8 cellular contexts compared by ENCODE assay signal in the genomic region with DNA sequence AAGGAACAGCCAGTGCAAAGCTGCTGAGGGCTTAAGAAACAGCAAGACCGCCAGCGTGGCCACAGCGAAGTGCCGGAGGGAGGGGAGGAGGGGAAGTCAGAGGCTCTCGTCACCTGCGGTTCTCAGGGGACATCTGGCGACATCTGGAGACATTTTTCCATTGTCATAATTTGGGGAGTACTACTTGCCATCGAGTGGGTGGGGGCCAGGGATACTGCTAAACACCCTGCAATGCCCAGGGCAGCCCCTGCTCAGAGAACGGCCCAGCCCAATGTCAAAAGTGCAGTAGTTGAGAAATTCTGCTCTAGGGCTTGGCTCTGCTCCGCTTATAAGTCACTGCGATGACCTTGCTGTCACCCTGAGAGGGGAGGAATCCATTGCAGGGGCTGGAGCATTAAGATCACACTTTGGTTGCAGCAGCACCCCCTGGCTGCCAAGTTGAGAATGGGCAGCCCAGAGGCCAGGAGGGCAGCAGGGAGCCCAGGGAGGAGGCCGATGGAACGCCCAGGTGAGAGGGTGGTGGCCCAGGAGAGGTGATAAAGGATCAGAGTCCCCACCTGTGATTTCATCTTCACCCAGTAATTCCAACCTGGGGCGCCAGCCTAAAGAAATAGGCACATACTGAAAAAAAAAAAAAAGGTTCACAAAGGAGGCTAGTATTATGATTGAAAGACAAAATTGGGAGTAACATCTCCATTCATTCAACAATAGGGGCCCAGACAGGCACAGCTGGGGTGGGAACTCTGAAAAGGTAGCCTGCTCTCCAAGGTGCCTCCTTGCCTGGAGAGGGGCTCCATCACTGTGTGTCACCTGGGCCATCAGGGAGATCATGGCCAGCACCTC.
DNase-seq lines count a peak whose midpoint lies in the region; ATAC-seq, FAIRE-seq and TF ChIP-seq lines count a peak whose summit lies in the region.

No MANE protein-coding gene starts in this region.

- H3K9me2 ChIP-seq in OCI-LY1 (ENCODE audit: low read depth, low read length): no peaks in the 10 kb centered on the region

- H4K20me1 ChIP-seq in OCI-LY1 (ENCODE audit: insufficient read depth, low read length): no peaks in the 10 kb centered on the region

- H3K27ac ChIP-seq in OCI-LY1 (ENCODE audit: low read depth, low read length, poor library complexity, severe bottlenecking) (no peak overlapping the region), pancreas (no peak overlapping the region)

- FAIRE-seq in pancreas (lab: Jason Lieb, UNC): no peak

- intact Hi-C loops in pancreas (cut with DNase I): no loop called here

- H2AFZ ChIP-seq in OCI-LY1 (ENCODE audit: low read length): no peak overlapping the region

- H3F3A ChIP-seq in OCI-LY1 (ENCODE audit: insufficient read depth, low read length): no peaks in the 10 kb centered on the region

- H3K4me3 ChIP-seq in OCI-LY1 (ENCODE audit: low read depth, low read length, poor library complexity, severe bottlenecking): no peak overlapping the region
- H3K4me3 ChIP-seq in pancreas: no peak overlapping the region

- H3K4me2 ChIP-seq in OCI-LY1 (ENCODE audit: low read length): no peak overlapping the region

- no peaks in the 10 kb centered on the region for H3K4me1 ChIP-seq in OCI-LY1 (ENCODE audit: insufficient read depth, low read length, severe bottlenecking)
- no peaks in the 10 kb centered on the region for H3K4me1 ChIP-seq in pancreas

- H3K36me3 ChIP-seq in OCI-LY1 (ENCODE audit: insufficient read depth, low read length) (no peaks in the 10 kb centered on the region), pancreas (no peaks in the 10 kb centered on the region)

- in situ Hi-C loops in GM13976 (cut with MboI; ENCODE audit: low sequenced_read_pairs, unreplicated experiment): no loop called here

- H3K27me3 ChIP-seq in OCI-LY1 (ENCODE audit: insufficient read depth, low read length) (0 out of 2 replicates have a peak, but pooled peaks cover 4% of the 10 kb centered on the region), pancreas (no peaks in the 10 kb centered on the region)

- 42 to 46% methylated on average over 14 of the region's 14 CpGs for WGBS in pancreas, 2 donors

- H3K9me3 ChIP-seq in OCI-LY1 (ENCODE audit: low read length) (no peaks in the 10 kb centered on the region), pancreas (no peaks in the 10 kb centered on the region)

- TF ChIP-seq CTCF in AG09319 (IDR thresholded peaks at IDR 0.05; ENCODE audit: low read depth, low read length) (peak; percentile 73), GM13976 (IDR thresholded peaks at IDR 0.05; ENCODE audit: borderline replicate concordance, control extremely low read depth, extremely low read depth, insufficient read depth, missing control alignments) (peak; percentile 69), OCI-LY1 (IDR thresholded peaks at IDR 0.05; ENCODE audit: low read length) (peak; percentile 84), pancreas (IDR thresholded peaks at IDR 0.05) (peak in 3 of 4 donors; percentile 14 to 53 (median 44)), omental fat pad (IDR thresholded peaks at IDR 0.05) (no peak)

- H3K79me2 ChIP-seq in OCI-LY1 (ENCODE audit: insufficient read depth, low read length): no peaks in the 10 kb centered on the region

- H3K9ac ChIP-seq in OCI-LY1 (ENCODE audit: low read length): no peak overlapping the region

- DNase-seq in AG09319 (ENCODE audit: extremely low read depth, low read depth): peak; percentile 49
- peak; percentile 78 for DNase-seq in GM13976 (ENCODE audit: low spot score)
- peak; percentile 81 for DNase-seq in epidermal melanocyte (ENCODE audit: insufficient read length, low spot score)
- DNase-seq in pancreas: peak in 1 of 6 donors; percentile 33
- DNase-seq in NCI-H187 treated with DMSO at 0.1 percent for 48 hours (lab: John Stamatoyannopoulos, UW): no peak
- no peak for DNase-seq in NCI-H69 (lab: John Stamatoyannopoulos, UW)
- no peak for DNase-seq in omental fat pad (ENCODE audit: low spot score)

- ATAC-seq in pancreas (peak in 3 of 4 donors; percentile 75 to 82 (median 75)), omental fat pad (ENCODE audit: low FRiP score) (no peak)

Comparison
In these comparisons a context has a peak if more than half of its experiments do, and no peak if none do; other contexts are left out.
1. DNase-seq: peak in AG09319 (single experiment), GM13976 (single experiment) and epidermal melanocyte (single experiment); none in NCI-H187 treated with DMSO at 0.1 percent for 48 hours (single experiment), NCI-H69 (single experiment) and omental fat pad (single experiment).
2. CTCF ChIP-seq: peak in AG09319 (single experiment), GM13976 (single experiment), OCI-LY1 (single experiment) and pancreas (3 of 4); none in omental fat pad (0 of 3).